ENCODE assay signal across 20 cellular contexts in genomic region chr15:25990245-25990644, GRCh38.
"Had no signal": no experiment of that assay in that cellular context is flagged by ENCODE, and none has a peak within 500 bp of the region (broad histone marks: within the 10 kb centered on the region; RNA-seq: fewer than 3 reads in every experiment).

No MANE protein-coding gene starts in this region.

- H3K4me3 ChIP-seq: coronary artery, lung, right atrium auricular region, stomach, transverse colon, upper lobe of right lung, uterus had no signal

- DNase-seq: dermis blood vessel endothelial cell; effector memory CD8-positive, alpha-beta T cell; erythroblast; kidney; natural killer cell; stimulated activated CD4-positive, alpha-beta T cell treated with anti-CD3 and anti-CD28 coated beads, Interleukin-2, amount 100 ng/mL, for 24 hours; stimulated activated CD4-positive, alpha-beta T cell treated with anti-CD3 and anti-CD28 coated beads, Interleukin-4, amount 100 ng/mL, for 24 hours; stimulated activated naive CD4-positive, alpha-beta T cell treated with Interleukin-2 at 50 U/mL for 16 hours; stomach; transverse colon; upper lobe of right lung; uterus had no signal

- ATAC-seq: effector memory CD8-positive, alpha-beta T cell; left lobe of liver; natural killer cell; sciatic nerve; stimulated activated effector memory CD8-positive, alpha-beta T cell treated with anti-CD3 and anti-CD28 coated beads, Interleukin-12 subunit alpha, Interleukin-12 subunit beta, amount 100 ng/mL, for 72 hours had no signal

- H3K36me3 ChIP-seq: neutrophil, right atrium auricular region, stomach, transverse colon, upper lobe of right lung, uterus had no signal

- H3K9me3 ChIP-seq: neutrophil, right atrium auricular region, transverse colon, upper lobe of right lung, uterus had no signal

- H3K4me1 ChIP-seq: parathyroid adenoma, right atrium auricular region, stomach, transverse colon, upper lobe of right lung, uterus had no signal

- H3K27ac ChIP-seq: coronary artery, neutrophil, parathyroid adenoma, right atrium auricular region, stomach, transverse colon, upper lobe of right lung, uterus had no signal

- H3K27me3 ChIP-seq: neutrophil, right atrium auricular region, stomach, transverse colon, upper lobe of right lung, uterus had no signal
